In the genomic region with DNA sequence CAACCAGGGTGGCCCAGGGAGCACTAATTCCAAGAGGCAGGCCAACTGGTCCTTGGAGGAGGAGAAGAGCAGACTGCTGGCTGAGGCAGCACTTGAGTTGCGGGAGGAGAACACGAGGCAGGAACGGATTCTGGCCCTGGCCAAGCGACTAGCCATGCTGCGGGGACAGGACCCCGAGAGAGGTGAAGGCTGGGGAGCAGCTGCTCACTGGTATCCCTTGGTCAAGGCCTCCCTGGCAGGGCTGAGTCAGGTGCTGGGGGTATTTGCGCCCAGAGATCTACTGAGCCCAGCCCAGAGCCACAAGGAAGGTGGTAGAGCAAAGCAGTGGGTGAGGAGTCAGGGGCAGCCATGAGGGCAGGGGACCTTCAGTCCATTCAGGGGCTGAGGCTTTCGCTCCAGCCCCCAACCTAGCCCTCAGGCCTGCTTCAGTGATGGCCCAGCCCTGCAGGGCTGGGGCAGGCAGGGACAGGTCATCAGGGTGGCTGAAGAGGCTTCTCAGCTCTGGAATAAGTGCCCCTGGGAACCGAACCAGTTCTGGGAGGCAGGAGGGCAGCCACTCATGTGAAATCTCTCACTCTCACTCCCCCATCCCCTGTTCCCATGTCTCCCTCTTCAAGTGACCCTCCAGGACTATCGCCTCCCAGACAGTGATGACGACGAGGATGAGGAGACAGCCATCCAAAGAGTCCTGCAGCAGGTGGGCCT, we compare ENCODE assay signal across 23 cellular contexts. TPM values are rescaled to one million over a fixed set of nuclear protein-coding genes. Genes with fewer than 3 reads are reported as not detected.
"Had no signal": no experiment of that assay in that cellular context is flagged by ENCODE, and none has a peak within 500 bp of the region (broad histone marks: within the 10 kb centered on the region; RNA-seq: fewer than 3 reads in every experiment).

No MANE protein-coding gene starts in this region.

- DNase-seq: effector memory CD8-positive, alpha-beta T cell; esophagus squamous epithelium; foreskin fibroblast; immature natural killer cell; left lung; lower lobe of right lung; midbrain; naive thymus-derived CD4-positive, alpha-beta T cell; nephron progenitor cell; nucleus accumbens; right cardiac atrium; small intestine; stimulated activated CD4-positive, alpha-beta T cell treated with anti-CD3 and anti-CD28 coated beads, Interleukin-12 subunit alpha, Interleukin-12 subunit beta, amount 100 ng/mL, for 4 hours; stimulated activated CD4-positive, alpha-beta T cell treated with anti-CD3 and anti-CD28 coated beads, Interleukin-4, amount 100 ng/mL, for 1 hour; stimulated activated naive CD4-positive, alpha-beta T cell treated with Interleukin-2 at 50 U/mL for 16 hours; upper lobe of left lung; uterus had no signal

- H3K27ac ChIP-seq: gastroesophageal sphincter, left lung, lower lobe of right lung, pancreas, upper lobe of left lung, uterus had no signal

- H3K27me3 Mint-ChIP-seq: dendritic cell treated with granulocyte-macrophage colony-stimulating factor and Interleukin-4, amounts not matched to agents 40 ng/mL and 50 ng/mL, for 4 days; effector memory CD8-positive, alpha-beta T cell; memory B cell; naive thymus-derived CD4-positive, alpha-beta T cell; progenitor cell of endocrine pancreas had no signal

- H3K4me3 Mint-ChIP-seq: dendritic cell treated with granulocyte-macrophage colony-stimulating factor and Interleukin-4, amounts not matched to agents 40 ng/mL and 50 ng/mL, for 4 days; effector memory CD8-positive, alpha-beta T cell; immature natural killer cell; memory B cell; naive thymus-derived CD4-positive, alpha-beta T cell; nephron progenitor cell had no signal

- H3K9me3 ChIP-seq: esophagus squamous epithelium, gastroesophageal sphincter, left lung, lower lobe of right lung, pancreas, upper lobe of left lung, uterus had no signal

- ATAC-seq: effector memory CD8-positive, alpha-beta T cell; gastroesophageal sphincter; left lung; lower lobe of right lung; naive thymus-derived CD4-positive, alpha-beta T cell; pancreas; right cardiac atrium had no signal

- H3K9me3 Mint-ChIP-seq: dendritic cell treated with granulocyte-macrophage colony-stimulating factor and Interleukin-4, amounts not matched to agents 40 ng/mL and 50 ng/mL, for 4 days; effector memory CD8-positive, alpha-beta T cell; immature natural killer cell; memory B cell; naive thymus-derived CD4-positive, alpha-beta T cell; nephron progenitor cell had no signal

- H3K27ac Mint-ChIP-seq: dendritic cell treated with granulocyte-macrophage colony-stimulating factor and Interleukin-4, amounts not matched to agents 40 ng/mL and 50 ng/mL, for 4 days; immature natural killer cell; memory B cell; naive thymus-derived CD4-positive, alpha-beta T cell; progenitor cell of endocrine pancreas had no signal

- H3K36me3 ChIP-seq: uterus had no signal

- H3K4me3 ChIP-seq: esophagus squamous epithelium, gastroesophageal sphincter, left lung, lower lobe of right lung, pancreas, upper lobe of left lung, uterus had no signal

RNA-seq across cellular contexts. Expression of gene PPP1R14D, which starts 15.6 kb away (rescaled TPM):
- total RNA-seq: epithelial cell of proximal tubule; gastroesophageal sphincter; naive thymus-derived CD4-positive, alpha-beta T cell; right cardiac atrium; uterus had no signal
